Comparison of ENCODE assay signal across 8 cellular contexts in the genomic region with DNA sequence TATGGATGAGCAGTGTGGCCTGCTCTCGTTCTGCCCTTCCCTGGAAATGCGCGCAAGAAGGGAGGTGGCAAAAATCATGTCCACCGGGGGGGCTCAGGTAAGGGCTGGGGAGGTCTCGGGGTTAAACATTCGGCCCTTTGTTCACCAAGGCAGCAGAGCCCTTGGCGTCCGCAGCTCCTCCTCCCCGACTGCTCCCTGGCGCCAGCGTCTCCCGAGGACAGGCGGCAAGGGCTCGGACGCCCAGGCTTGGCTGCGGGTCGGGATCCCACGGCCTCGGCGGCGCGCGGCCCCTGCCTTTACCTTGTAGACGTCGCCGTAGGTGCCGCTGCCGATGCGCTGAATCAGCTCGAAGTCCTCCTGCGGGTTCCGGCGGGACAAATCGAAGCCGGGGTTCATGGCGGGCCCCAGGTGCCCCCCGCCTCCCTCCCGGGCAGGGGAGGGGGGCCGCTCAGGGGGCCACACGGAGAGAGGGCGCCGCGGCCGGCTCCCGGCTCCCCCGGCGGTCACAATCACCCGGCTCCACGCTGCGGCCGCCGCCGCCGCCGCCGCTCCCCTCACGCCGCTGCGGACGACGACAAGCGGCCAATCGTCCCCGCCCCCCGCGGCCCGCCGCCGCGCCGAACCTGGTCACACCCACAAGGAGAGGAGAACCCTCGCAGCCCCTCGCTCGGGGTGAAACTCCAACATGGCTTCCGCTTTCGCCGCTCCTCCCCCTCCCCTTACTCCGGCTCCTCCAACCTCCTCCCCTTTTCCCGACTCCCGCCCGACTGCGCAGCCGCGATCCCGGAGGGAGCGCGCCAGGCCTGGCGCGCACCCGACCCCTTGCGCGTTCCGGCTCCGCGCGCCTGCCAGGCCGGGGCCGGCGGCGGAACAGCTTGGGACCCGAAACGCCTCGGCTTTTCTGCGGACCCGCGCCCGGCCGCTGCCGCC.
DNase-seq lines count a peak whose midpoint lies in the region; ATAC-seq lines count a peak whose summit lies in the region.

Gene MAP4K3, minus strand, starts transcription at position 694 of the 930 bp plus-strand sequence. Its CDS starts 298 bp downstream, at position 396.

- no peaks in the 10 kb centered on the region for H3K27me3 Mint-ChIP-seq in central memory CD8-positive, alpha-beta T cell

- H3K4me3 Mint-ChIP-seq in central memory CD8-positive, alpha-beta T cell, result peak within 1 kb of the TSS; percentile 87

- ATAC-seq in GM19023 (IDR thresholded peaks at IDR 0.05; ENCODE audit: unreplicated experiment), result peak; percentile 79
- ATAC-seq in HG03196 (IDR thresholded peaks at IDR 0.05; ENCODE audit: unreplicated experiment), result peak; percentile 67
- peak; percentile 47 for ATAC-seq in central memory CD8-positive, alpha-beta T cell (replicated peaks; ENCODE audit: extremely low read depth, poor library complexity, severe bottlenecking)

- DNase-seq in AG08396 (ENCODE audit: low spot score), result peak; percentile 98
- peak; percentile 96 for DNase-seq in NCI-H345 (lab: John Stamatoyannopoulos, UW)
- peak; percentile 37 for DNase-seq in activated CD4-positive, CD25-positive, alpha-beta regulatory T cell treated with anti-CD3 and anti-CD28 coated beads, Interleukin-2, amount 50 U/mL, for 16 hours (ENCODE audit: low read depth, low spot score)
- peak; percentile 29 to 43 for DNase-seq in central memory CD8-positive, alpha-beta T cell (ENCODE audit: low spot score in 2 of 2)
- peak; percentile 99 for DNase-seq in islet precursor cell
- DNase-seq in stimulated activated CD4-positive, alpha-beta T cell treated with anti-CD3 and anti-CD28 coated beads, Interleukin-12 subunit alpha, Interleukin-12 subunit beta, amount 100 ng/mL, for 4 hours, result peak; percentile 74

- H3K27ac Mint-ChIP-seq in central memory CD8-positive, alpha-beta T cell (ENCODE audit: low read depth), result peak within 1 kb of the TSS; percentile 84

- H3K36me3 Mint-ChIP-seq in central memory CD8-positive, alpha-beta T cell (ENCODE audit: insufficient read depth), result peaks cover 9% of the 10 kb centered on the region

- H3K4me1 Mint-ChIP-seq in central memory CD8-positive, alpha-beta T cell, result peaks cover 39% of the 10 kb centered on the region

- no peaks in the 10 kb centered on the region for H3K9me3 Mint-ChIP-seq in central memory CD8-positive, alpha-beta T cell

Comparison
In these comparisons a context has a peak if more than half of its experiments do, and no peak if none do; other contexts are left out.
1. Peak in every context shown above with its lines: DNase-seq and ATAC-seq.
2. DNase-seq: peak in every context shown above with its lines; median percentile 99 in islet precursor cell; 98 in AG08396; 96 in NCI-H345; 74 in stimulated activated CD4-positive, alpha-beta T cell treated with anti-CD3 and anti-CD28 coated beads, Interleukin-12 subunit alpha, Interleukin-12 subunit beta, amount 100 ng/mL, for 4 hours; 37 in activated CD4-positive, CD25-positive, alpha-beta regulatory T cell treated with anti-CD3 and anti-CD28 coated beads, Interleukin-2, amount 50 U/mL, for 16 hours; 36 in central memory CD8-positive, alpha-beta T cell.